ENCODE assay signal across 14 cellular contexts in genomic region chr4:137909910-137910309, GRCh38.
A peak's percentile ranks its signal among the peaks of the same experiment; 100 is the strongest.
DNase-seq lines count a peak whose midpoint lies in the region; TF ChIP-seq lines count a peak whose summit lies in the region.
"Had no signal": no experiment of that assay in that cellular context is flagged by ENCODE, and none has a peak within 500 bp of the region (broad histone marks: within the 10 kb centered on the region; RNA-seq: fewer than 3 reads in every experiment).

No MANE protein-coding gene starts in this region.

- no peak overlapping the region for H2AK5ac ChIP-seq in H9 (ENCODE audit: insufficient read length, low read length)

- H3K4me3 ChIP-seq in BE2C (ENCODE audit: low read depth, low read length) (peak overlapping the region; percentile 25), iPS DF 6.9 (ENCODE audit: low read length) (no peak overlapping the region)
- no peak overlapping the region for H3K4me3 ChIP-seq in CD8-positive, alpha-beta memory T cell (ENCODE audit: low read length)

- no peak overlapping the region for H2BK20ac ChIP-seq in H9 (ENCODE audit: low read depth, low read length, poor library complexity, severe bottlenecking)

- TF ChIP-seq CTCF in BE2C (IDR thresholded peaks at IDR 0.05; ENCODE audit: low read depth, low read length) (no peak), H9 (conservative IDR thresholded peaks at IDR 0.05) (no peak)

- no peaks in the 10 kb centered on the region for H4K20me1 ChIP-seq in H9 (ENCODE audit: control insufficient read depth, insufficient read depth, insufficient read length)

- H3K9me3 ChIP-seq in BE2C, result no peaks in the 10 kb centered on the region
- H3K9me3 ChIP-seq in H9 (ENCODE audit: control insufficient read depth, low read depth, low read length), result no peaks in the 10 kb centered on the region
- H3K9me3 ChIP-seq in iPS DF 6.9 (ENCODE audit: control insufficient read depth, insufficient read depth, low read length), result no peaks in the 10 kb centered on the region
- H3K9me3 ChIP-seq in CD8-positive, alpha-beta memory T cell (ENCODE audit: low read length), result no peaks in the 10 kb centered on the region

- no peaks in the 10 kb centered on the region for H3K27me3 Mint-ChIP-seq in H9 (ENCODE audit: low read depth)
- H3K27me3 Mint-ChIP-seq in CD8-positive, alpha-beta memory T cell, result no peaks in the 10 kb centered on the region
- H3K27me3 Mint-ChIP-seq: stimulated activated naive B cell treated with anti-CD40 and anti-IgM and Interleukin-4, amounts not matched to agents 10 μg/mL and 1 μg/mL and 100 μg/mL, for 72 hours had no signal

- peak overlapping the region; percentile 50 to 93 (median 86); a peak in 5 of 7 replicates for H3K27ac Mint-ChIP-seq in H9
- H3K27ac Mint-ChIP-seq in CD8-positive, alpha-beta memory T cell, result no peak overlapping the region
- H3K27ac Mint-ChIP-seq: stimulated activated naive B cell treated with anti-CD40 and anti-IgM and Interleukin-4, amounts not matched to agents 10 μg/mL and 1 μg/mL and 100 μg/mL, for 72 hours had no signal

- H3K4me2 ChIP-seq in H9 (ENCODE audit: insufficient read depth, insufficient read length, low read length), result no peak overlapping the region

- POLR2A ChIA-PET in CD8-positive, alpha-beta memory T cell (lab: Charles Lee), result no interaction called here

- no CpG with 5 or more reads among the region's 7 CpGs for WGBS in H9 (ENCODE audit: extremely low coverage, insufficient read length, low lambda C conversion rate)
- no CpG with 5 or more reads among the region's 7 CpGs for WGBS in iPS DF 6.9 (ENCODE audit: insufficient coverage, insufficient read length)

- H3K4me1 Mint-ChIP-seq in H9, result peaks cover 16 to 21% of the 10 kb centered on the region in 2 experiments
- no peaks in the 10 kb centered on the region for H3K4me1 Mint-ChIP-seq in CD8-positive, alpha-beta memory T cell
- H3K4me1 Mint-ChIP-seq: stimulated activated naive B cell treated with anti-CD40 and anti-IgM and Interleukin-4, amounts not matched to agents 10 μg/mL and 1 μg/mL and 100 μg/mL, for 72 hours had no signal

- H3K4me3 Mint-ChIP-seq in H9, result no peak overlapping the region
- no peak overlapping the region for H3K4me3 Mint-ChIP-seq in CD8-positive, alpha-beta memory T cell
- H3K4me3 Mint-ChIP-seq: stimulated activated naive B cell treated with anti-CD40 and anti-IgM and Interleukin-4, amounts not matched to agents 10 μg/mL and 1 μg/mL and 100 μg/mL, for 72 hours had no signal

- in situ Hi-C loops in G401 (cut with HindIII; ENCODE audit: low sequenced_read_pairs), result no loop called here

- no peak overlapping the region for H2BK12ac ChIP-seq in H9 (ENCODE audit: insufficient read length, low read depth, low read length)

- DNase-seq in BE2C, result peak; percentile 93
- DNase-seq in H9, result peak; percentile 29
- peak; percentile 8 for DNase-seq in RPMI7951 (ENCODE audit: low read depth)
- DNase-seq in iPS DF 6.9 (ENCODE audit: low read depth, low spot score), result peak; percentile 0
- no peak for DNase-seq in CD8-positive, alpha-beta memory T cell
- DNase-seq in G401 (ENCODE audit: low spot score), result no peak
- no peak for DNase-seq in activated effector memory CD4-positive, alpha-beta T cell treated with anti-CD3 and anti-CD28 coated beads, Interleukin-2, amount 50 U/mL, for 16 hours
- DNase-seq in activated CD8-positive, alpha-beta memory T cell treated with anti-CD3 and anti-CD28 coated beads, Interleukin-2, amount 50 U/mL, for 4 hours, result no peak
- DNase-seq: activated T-cell treated with anti-CD3 and anti-CD28 coated beads, Interleukin-2, amount 50 U/mL, for 1 hour; GOT3; mesendoderm; NCI-H187 treated with DMSO at 0.1 percent for 48 hours; stimulated activated CD4-positive, alpha-beta T cell treated with anti-CD3 and anti-CD28 coated beads, Interleukin-2, amount 100 ng/mL, for 24 hours; stimulated activated naive B cell treated with anti-CD40 and anti-IgM and Interleukin-4, amounts not matched to agents 10 μg/mL and 1 μg/mL and 100 μg/mL, for 72 hours had no signal

- no peaks in the 10 kb centered on the region for H3K79me1 ChIP-seq in H9 (ENCODE audit: insufficient read depth, low read depth, low read length, poor library complexity, severe bottlenecking)

- H3K23ac ChIP-seq in H9 (ENCODE audit: insufficient read length, low read depth, low read length), result no peak overlapping the region

- no peak overlapping the region for H3K27ac ChIP-seq in H9 (ENCODE audit: insufficient read length, low read depth, low read length)
- no peak overlapping the region for H3K27ac ChIP-seq in iPS DF 6.9 (ENCODE audit: low read length)
- H3K27ac ChIP-seq in CD8-positive, alpha-beta memory T cell (ENCODE audit: low read depth, low read length), result no peak overlapping the region

- H3K36me3 Mint-ChIP-seq in H9 (ENCODE audit: insufficient read depth in 1 of 3, low read depth in 3 of 3), result peaks cover 0 to 5% (median 3%) of the 10 kb centered on the region in 3 experiments; a peak in 2 of 7 replicates
- H3K36me3 Mint-ChIP-seq in CD8-positive, alpha-beta memory T cell, result no peaks in the 10 kb centered on the region
- H3K36me3 Mint-ChIP-seq: stimulated activated naive B cell treated with anti-CD40 and anti-IgM and Interleukin-4, amounts not matched to agents 10 μg/mL and 1 μg/mL and 100 μg/mL, for 72 hours had no signal

- H2BK5ac ChIP-seq in H9 (ENCODE audit: insufficient read length, low read length), result no peak overlapping the region

- H2BK15ac ChIP-seq in H9 (ENCODE audit: low read depth, low read length), result no peak overlapping the region; the same call in 1 of the 2 replicates

- H3K9me3 Mint-ChIP-seq in H9, result peaks cover 2 to 5% of the 10 kb centered on the region in 2 experiments; a peak in 3 of 5 replicates
- peaks cover 0 to 13% (median 4%) of the 10 kb centered on the region in 5 donors for H3K9me3 Mint-ChIP-seq in CD8-positive, alpha-beta memory T cell

- H3K4ac ChIP-seq in H9 (ENCODE audit: low read depth, low read length), result no peak overlapping the region

- H4K91ac ChIP-seq in H9 (ENCODE audit: insufficient read length, low read depth, low read length), result no peak overlapping the region

- H3K27me3 ChIP-seq in BE2C (no peaks in the 10 kb centered on the region), H9 (ENCODE audit: insufficient read depth, low read length) (no peaks in the 10 kb centered on the region), iPS DF 6.9 (ENCODE audit: control insufficient read depth, insufficient read depth, low read length) (no peaks in the 10 kb centered on the region)
- no peaks in the 10 kb centered on the region for H3K27me3 ChIP-seq in CD8-positive, alpha-beta memory T cell (ENCODE audit: insufficient read depth, low read length, poor library complexity, severe bottlenecking)

- H3T11ph ChIP-seq in H9 (ENCODE audit: low read length), result no peak overlapping the region

- H4K5ac ChIP-seq in H9 (ENCODE audit: insufficient read length, low read depth, low read length), result no peak overlapping the region

- no peaks in the 10 kb centered on the region for H3K79me2 ChIP-seq in H9 (ENCODE audit: insufficient read depth, low read length)

- no peak overlapping the region for H3K9ac ChIP-seq in H9 (ENCODE audit: extremely low read depth, insufficient read length, low read length)

- H3K36me3 ChIP-seq in BE2C (no peaks in the 10 kb centered on the region), iPS DF 6.9 (ENCODE audit: control insufficient read depth, insufficient read depth, low read length) (no peaks in the 10 kb centered on the region)
- H3K36me3 ChIP-seq in CD8-positive, alpha-beta memory T cell (ENCODE audit: insufficient read depth, low read length), result no peaks in the 10 kb centered on the region

- CTCF ChIA-PET in CD8-positive, alpha-beta memory T cell (lab: Charles Lee), result no interaction called here

- H3K4me1 ChIP-seq in BE2C (peaks cover 18% of the 10 kb centered on the region), H9 (ENCODE audit: insufficient read depth, low read length) (peaks cover 4% of the 10 kb centered on the region; the same call in 1 of the 2 replicates), iPS DF 6.9 (ENCODE audit: control insufficient read depth, insufficient read depth, low read length) (no peaks in the 10 kb centered on the region; the same call in 1 of the 2 replicates)
- no peaks in the 10 kb centered on the region for H3K4me1 ChIP-seq in CD8-positive, alpha-beta memory T cell (ENCODE audit: insufficient read depth, low read length)

- no peak overlapping the region for H3K14ac ChIP-seq in H9 (ENCODE audit: insufficient read depth, low read length)

- H3K18ac ChIP-seq in H9 (ENCODE audit: insufficient read length, low read depth, low read length), result no peak overlapping the region

- H3K23me2 ChIP-seq in H9 (ENCODE audit: insufficient read length, low read depth, low read length, poor library complexity, severe bottlenecking), result peaks cover 4% of the 10 kb centered on the region

- H4K8ac ChIP-seq in H9 (replicated peaks; ENCODE audit: insufficient read length, low read depth, low read length), result no peak overlapping the region

- no peak overlapping the region for H2AFZ ChIP-seq in H9 (ENCODE audit: low read length)

- H3K56ac ChIP-seq in H9 (ENCODE audit: insufficient read length, low read depth, low read length), result no peak overlapping the region

- H2BK120ac ChIP-seq in H9 (ENCODE audit: low read depth, low read length, poor library complexity, severe bottlenecking), result no peak overlapping the region

Comparison
In these comparisons a context has a peak if more than half of its experiments do, and no peak if none do; other contexts are left out.
1. DNase-seq: peak in BE2C (single experiment), H9 (single experiment), RPMI7951 (single experiment) and iPS DF 6.9 (single experiment); none in CD8-positive, alpha-beta memory T cell (0 of 5), G401 (single experiment), activated effector memory CD4-positive, alpha-beta T cell treated with anti-CD3 and anti-CD28 coated beads, Interleukin-2, amount 50 U/mL, for 16 hours (single experiment) and activated CD8-positive, alpha-beta memory T cell treated with anti-CD3 and anti-CD28 coated beads, Interleukin-2, amount 50 U/mL, for 4 hours (single experiment).
2. H3K27ac Mint-ChIP-seq: peak in H9 (3 of 3); none in CD8-positive, alpha-beta memory T cell (0 of 8).